ENCODE assay signal across 8 cellular contexts in genomic region chrX:135421537-135421931, GRCh38. TPM values are rescaled to one million over a fixed set of nuclear protein-coding genes. Genes with fewer than 3 reads are reported as not detected.
DNase-seq lines count a peak whose midpoint lies in the region; ATAC-seq and TF ChIP-seq lines count a peak whose summit lies in the region.

No MANE protein-coding gene starts in this region.

- H3K36me3 Mint-ChIP-seq in activated CD4-positive, alpha-beta memory T cell treated with anti-CD3 and anti-CD28 coated beads for 36 hours = no peaks in the 10 kb centered on the region
- H3K36me3 Mint-ChIP-seq in memory B cell = no peaks in the 10 kb centered on the region

- H3K4me3 ChIP-seq in AG09309 (ENCODE audit: control insufficient read depth, low read depth, low read length) = peak overlapping the region; percentile 21

- ATAC-seq in HG03354 (IDR thresholded peaks at IDR 0.05; ENCODE audit: poor library complexity, severe bottlenecking, unreplicated experiment) (peak; percentile 92), memory B cell (ENCODE audit: low read depth) (peak; percentile 85)

- CTCF ChIA-PET in activated CD4-positive, alpha-beta memory T cell treated with anti-CD3 and anti-CD28 coated beads for 36 hours (lab: Charles Lee) = no interaction called here

- intact Hi-C loops in activated CD4-positive, alpha-beta memory T cell treated with anti-CD3 and anti-CD28 coated beads for 36 hours (cut with micrococcal nuclease) = loop anchor here (5.0 kb wide), 1 partner anchor 39 kb away; no protein-coding TSS in a partner anchor

- DNase-seq in AG09309 (ENCODE audit: low read depth) (no peak), GM19238 (ENCODE audit: insufficient read length, low spot score) (peak; percentile 50), NCI-H524 (lab: John Stamatoyannopoulos, UW) (peak; percentile 38 to 82), ecto neural progenitor cell (ENCODE audit: low spot score) (peak; percentile 88), memory B cell (ENCODE audit: low spot score in 2 of 2) (peak; percentile 71 to 72)
- peak; percentile 91 for DNase-seq in activated CD4-positive, alpha-beta memory T cell treated with anti-CD3 and anti-CD28 coated beads for 36 hours
- peak; percentile 76 to 80 (median 78) for DNase-seq in stimulated activated CD4-positive, alpha-beta T cell treated with anti-CD3 and anti-CD28 coated beads, TNF-alpha, amount 100 ng/mL, for 4 hours (ENCODE audit: low read depth in 3 of 3)

- POLR2A ChIA-PET in activated CD4-positive, alpha-beta memory T cell treated with anti-CD3 and anti-CD28 coated beads for 36 hours (lab: Charles Lee) = no interaction called here

- H3K27ac Mint-ChIP-seq in activated CD4-positive, alpha-beta memory T cell treated with anti-CD3 and anti-CD28 coated beads for 36 hours = no peak overlapping the region
- no peak overlapping the region for H3K27ac Mint-ChIP-seq in memory B cell

- peaks cover 4% of the 10 kb centered on the region for H3K4me1 Mint-ChIP-seq in activated CD4-positive, alpha-beta memory T cell treated with anti-CD3 and anti-CD28 coated beads for 36 hours (ENCODE audit: low read depth)
- peaks cover 5% of the 10 kb centered on the region for H3K4me1 Mint-ChIP-seq in memory B cell

- H3K27me3 Mint-ChIP-seq in activated CD4-positive, alpha-beta memory T cell treated with anti-CD3 and anti-CD28 coated beads for 36 hours = no peaks in the 10 kb centered on the region
- H3K27me3 Mint-ChIP-seq in memory B cell = peaks cover 6% of the 10 kb centered on the region

- no peaks in the 10 kb centered on the region for H3K9me3 Mint-ChIP-seq in activated CD4-positive, alpha-beta memory T cell treated with anti-CD3 and anti-CD28 coated beads for 36 hours
- no peaks in the 10 kb centered on the region for H3K9me3 Mint-ChIP-seq in memory B cell

- H3K4me3 Mint-ChIP-seq in activated CD4-positive, alpha-beta memory T cell treated with anti-CD3 and anti-CD28 coated beads for 36 hours = peak overlapping the region; percentile 59
- H3K4me3 Mint-ChIP-seq in memory B cell = peak overlapping the region; percentile 77

- no peak for TF ChIP-seq CTCF in AG09309 (IDR thresholded peaks at IDR 0.05; ENCODE audit: control insufficient read depth, insufficient read depth, low read depth, low read length, missing control alignments)

RNA-seq across cellular contexts. Expression of gene SMIM10L2A, which starts 0.2 kb away (rescaled TPM):
- under 1 TPM; 0.24 to 0.31 TPM for total RNA-seq in activated CD4-positive, alpha-beta memory T cell treated with anti-CD3 and anti-CD28 coated beads for 36 hours
